1 cellular context compared by ENCODE assay signal in the genomic region with DNA sequence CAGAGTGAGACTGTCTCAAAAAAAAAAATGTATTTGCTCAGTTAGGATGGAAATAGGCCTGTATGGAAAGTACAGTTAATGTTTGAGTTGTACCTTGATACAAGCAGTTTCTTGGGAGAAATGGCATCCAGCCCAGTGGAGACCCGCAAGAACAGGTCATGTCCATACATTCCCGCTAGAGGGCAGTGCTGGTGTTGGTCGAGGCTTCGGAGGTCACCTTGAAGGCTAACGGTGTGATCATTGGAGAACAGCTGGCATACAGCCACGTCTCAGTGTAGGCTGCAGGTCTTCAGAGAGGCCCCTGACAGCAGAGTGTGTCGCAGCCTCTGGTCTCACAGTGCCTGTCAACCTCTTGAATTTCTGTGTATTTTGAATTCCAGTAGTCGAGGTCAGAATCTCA.
TF ChIP-seq lines count a peak whose summit lies in the region.

No MANE protein-coding gene starts in this region.

TF ChIP-seq in HCT116, 20 proteins besides CTCF, POLR2A, EP300 and RAD21 (continued from another document):
- TF ChIP-seq, protein P1, sequence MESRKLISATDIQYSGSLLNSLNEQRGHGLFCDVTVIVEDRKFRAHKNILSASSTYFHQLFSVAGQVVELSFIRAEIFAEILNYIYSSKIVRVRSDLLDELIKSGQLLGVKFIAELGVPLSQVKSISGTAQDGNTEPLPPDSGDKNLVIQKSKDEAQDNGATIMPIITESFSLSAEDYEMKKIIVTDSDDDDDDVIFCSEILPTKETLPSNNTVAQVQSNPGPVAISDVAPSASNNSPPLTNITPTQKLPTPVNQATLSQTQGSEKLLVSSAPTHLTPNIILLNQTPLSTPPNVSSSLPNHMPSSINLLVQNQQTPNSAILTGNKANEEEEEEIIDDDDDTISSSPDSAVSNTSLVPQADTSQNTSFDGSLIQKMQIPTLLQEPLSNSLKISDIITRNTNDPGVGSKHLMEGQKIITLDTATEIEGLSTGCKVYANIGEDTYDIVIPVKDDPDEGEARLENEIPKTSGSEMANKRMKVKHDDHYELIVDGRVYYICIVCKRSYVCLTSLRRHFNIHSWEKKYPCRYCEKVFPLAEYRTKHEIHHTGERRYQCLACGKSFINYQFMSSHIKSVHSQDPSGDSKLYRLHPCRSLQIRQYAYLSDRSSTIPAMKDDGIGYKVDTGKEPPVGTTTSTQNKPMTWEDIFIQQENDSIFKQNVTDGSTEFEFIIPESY (IDR thresholded peaks at IDR 0.05; ENCODE audit: extremely low read depth, insufficient replicate concordance, low read length), result no peak
- TF ChIP-seq, protein P2, sequence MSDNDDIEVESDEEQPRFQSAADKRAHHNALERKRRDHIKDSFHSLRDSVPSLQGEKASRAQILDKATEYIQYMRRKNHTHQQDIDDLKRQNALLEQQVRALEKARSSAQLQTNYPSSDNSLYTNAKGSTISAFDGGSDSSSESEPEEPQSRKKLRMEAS (IDR thresholded peaks at IDR 0.05), result no peak
